1 cellular context compared by ENCODE assay signal in the genomic region with DNA sequence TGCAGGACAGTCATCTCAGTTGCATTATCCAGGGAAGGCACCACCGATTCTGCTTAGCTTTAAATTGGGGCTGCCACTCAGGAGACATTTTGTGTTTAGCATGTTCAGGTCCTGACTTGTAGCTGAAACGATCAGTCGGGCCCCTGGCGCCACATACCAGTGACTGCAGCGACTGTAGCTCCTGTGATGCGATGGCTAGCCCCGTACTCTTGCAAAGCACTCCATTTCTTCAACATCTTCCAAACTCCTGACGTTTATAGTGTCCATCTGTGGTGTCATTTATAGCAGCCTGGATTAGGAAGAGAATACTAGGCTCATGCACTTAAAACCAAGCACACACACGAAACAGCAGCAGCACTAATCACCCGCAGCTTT.
TF ChIP-seq lines count a peak whose summit lies in the region.

No MANE protein-coding gene starts in this region.

TF ChIP-seq in WTC11, 78 proteins besides CTCF, POLR2A, EP300 and RAD21 (continued from another document):
- TF ChIP-seq, protein P1, sequence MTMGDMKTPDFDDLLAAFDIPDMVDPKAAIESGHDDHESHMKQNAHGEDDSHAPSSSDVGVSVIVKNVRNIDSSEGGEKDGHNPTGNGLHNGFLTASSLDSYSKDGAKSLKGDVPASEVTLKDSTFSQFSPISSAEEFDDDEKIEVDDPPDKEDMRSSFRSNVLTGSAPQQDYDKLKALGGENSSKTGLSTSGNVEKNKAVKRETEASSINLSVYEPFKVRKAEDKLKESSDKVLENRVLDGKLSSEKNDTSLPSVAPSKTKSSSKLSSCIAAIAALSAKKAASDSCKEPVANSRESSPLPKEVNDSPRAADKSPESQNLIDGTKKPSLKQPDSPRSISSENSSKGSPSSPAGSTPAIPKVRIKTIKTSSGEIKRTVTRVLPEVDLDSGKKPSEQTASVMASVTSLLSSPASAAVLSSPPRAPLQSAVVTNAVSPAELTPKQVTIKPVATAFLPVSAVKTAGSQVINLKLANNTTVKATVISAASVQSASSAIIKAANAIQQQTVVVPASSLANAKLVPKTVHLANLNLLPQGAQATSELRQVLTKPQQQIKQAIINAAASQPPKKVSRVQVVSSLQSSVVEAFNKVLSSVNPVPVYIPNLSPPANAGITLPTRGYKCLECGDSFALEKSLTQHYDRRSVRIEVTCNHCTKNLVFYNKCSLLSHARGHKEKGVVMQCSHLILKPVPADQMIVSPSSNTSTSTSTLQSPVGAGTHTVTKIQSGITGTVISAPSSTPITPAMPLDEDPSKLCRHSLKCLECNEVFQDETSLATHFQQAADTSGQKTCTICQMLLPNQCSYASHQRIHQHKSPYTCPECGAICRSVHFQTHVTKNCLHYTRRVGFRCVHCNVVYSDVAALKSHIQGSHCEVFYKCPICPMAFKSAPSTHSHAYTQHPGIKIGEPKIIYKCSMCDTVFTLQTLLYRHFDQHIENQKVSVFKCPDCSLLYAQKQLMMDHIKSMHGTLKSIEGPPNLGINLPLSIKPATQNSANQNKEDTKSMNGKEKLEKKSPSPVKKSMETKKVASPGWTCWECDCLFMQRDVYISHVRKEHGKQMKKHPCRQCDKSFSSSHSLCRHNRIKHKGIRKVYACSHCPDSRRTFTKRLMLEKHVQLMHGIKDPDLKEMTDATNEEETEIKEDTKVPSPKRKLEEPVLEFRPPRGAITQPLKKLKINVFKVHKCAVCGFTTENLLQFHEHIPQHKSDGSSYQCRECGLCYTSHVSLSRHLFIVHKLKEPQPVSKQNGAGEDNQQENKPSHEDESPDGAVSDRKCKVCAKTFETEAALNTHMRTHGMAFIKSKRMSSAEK (CRISPR knock-in tag; IDR thresholded peaks at IDR 0.05; ENCODE audit: borderline replicate concordance), result no peak
- TF ChIP-seq GTF2I (CRISPR knock-in tag; conservative IDR thresholded peaks at IDR 0.05) (no peak), JUN (CRISPR knock-in tag; IDR thresholded peaks at IDR 0.05) (no peak), ETV6 (CRISPR knock-in tag; IDR thresholded peaks at IDR 0.05) (no peak)
- TF ChIP-seq, protein P2, sequence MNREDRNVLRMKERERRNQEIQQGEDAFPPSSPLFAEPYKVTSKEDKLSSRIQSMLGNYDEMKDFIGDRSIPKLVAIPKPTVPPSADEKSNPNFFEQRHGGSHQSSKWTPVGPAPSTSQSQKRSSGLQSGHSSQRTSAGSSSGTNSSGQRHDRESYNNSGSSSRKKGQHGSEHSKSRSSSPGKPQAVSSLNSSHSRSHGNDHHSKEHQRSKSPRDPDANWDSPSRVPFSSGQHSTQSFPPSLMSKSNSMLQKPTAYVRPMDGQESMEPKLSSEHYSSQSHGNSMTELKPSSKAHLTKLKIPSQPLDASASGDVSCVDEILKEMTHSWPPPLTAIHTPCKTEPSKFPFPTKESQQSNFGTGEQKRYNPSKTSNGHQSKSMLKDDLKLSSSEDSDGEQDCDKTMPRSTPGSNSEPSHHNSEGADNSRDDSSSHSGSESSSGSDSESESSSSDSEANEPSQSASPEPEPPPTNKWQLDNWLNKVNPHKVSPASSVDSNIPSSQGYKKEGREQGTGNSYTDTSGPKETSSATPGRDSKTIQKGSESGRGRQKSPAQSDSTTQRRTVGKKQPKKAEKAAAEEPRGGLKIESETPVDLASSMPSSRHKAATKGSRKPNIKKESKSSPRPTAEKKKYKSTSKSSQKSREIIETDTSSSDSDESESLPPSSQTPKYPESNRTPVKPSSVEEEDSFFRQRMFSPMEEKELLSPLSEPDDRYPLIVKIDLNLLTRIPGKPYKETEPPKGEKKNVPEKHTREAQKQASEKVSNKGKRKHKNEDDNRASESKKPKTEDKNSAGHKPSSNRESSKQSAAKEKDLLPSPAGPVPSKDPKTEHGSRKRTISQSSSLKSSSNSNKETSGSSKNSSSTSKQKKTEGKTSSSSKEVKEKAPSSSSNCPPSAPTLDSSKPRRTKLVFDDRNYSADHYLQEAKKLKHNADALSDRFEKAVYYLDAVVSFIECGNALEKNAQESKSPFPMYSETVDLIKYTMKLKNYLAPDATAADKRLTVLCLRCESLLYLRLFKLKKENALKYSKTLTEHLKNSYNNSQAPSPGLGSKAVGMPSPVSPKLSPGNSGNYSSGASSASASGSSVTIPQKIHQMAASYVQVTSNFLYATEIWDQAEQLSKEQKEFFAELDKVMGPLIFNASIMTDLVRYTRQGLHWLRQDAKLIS (CRISPR knock-in tag; IDR thresholded peaks at IDR 0.05; ENCODE audit: borderline replicate concordance), result no peak
TF ChIP-seq in WTC11: peak in this region for 0.
